In genomic region chr7:150369740-150370501, GRCh38 we compare ENCODE assay signal across 8 cellular contexts. TPM values are rescaled to one million over a fixed set of nuclear protein-coding genes. Genes with fewer than 3 reads are reported as not detected.
A peak's percentile ranks its signal among the peaks of the same experiment; 100 is the strongest.
DNase-seq lines count a peak whose midpoint lies in the region.

No MANE protein-coding gene starts in this region.

- peak overlapping the region; percentile 73 for H3K4me3 ChIP-seq in thymus (ENCODE audit: low read length)

- H3K27ac Mint-ChIP-seq in activated CD4-positive, alpha-beta T cell treated with anti-CD3 and anti-CD28 coated beads, Interleukin-2, amount 10 ng/mL, durations not matched to agents 7 days and 5 days, result peak overlapping the region; percentile 96
- H3K27ac Mint-ChIP-seq in activated naive CD8-positive, alpha-beta T cell treated with anti-CD3 and anti-CD28 coated beads for 36 hours, result peak overlapping the region; percentile 95

- H3K9me3 ChIP-seq in thymus (ENCODE audit: control insufficient read depth), result no peaks in the 10 kb centered on the region

- H3K36me3 Mint-ChIP-seq in activated CD4-positive, alpha-beta T cell treated with anti-CD3 and anti-CD28 coated beads, Interleukin-2, amount 10 ng/mL, durations not matched to agents 7 days and 5 days (ENCODE audit: low read depth), result peaks cover 10% of the 10 kb centered on the region
- peaks cover 19% of the 10 kb centered on the region for H3K36me3 Mint-ChIP-seq in activated naive CD8-positive, alpha-beta T cell treated with anti-CD3 and anti-CD28 coated beads for 36 hours

- no peaks in the 10 kb centered on the region for H3K9me3 Mint-ChIP-seq in activated CD4-positive, alpha-beta T cell treated with anti-CD3 and anti-CD28 coated beads, Interleukin-2, amount 10 ng/mL, durations not matched to agents 7 days and 5 days
- H3K9me3 Mint-ChIP-seq in activated naive CD8-positive, alpha-beta T cell treated with anti-CD3 and anti-CD28 coated beads for 36 hours, result no peaks in the 10 kb centered on the region

- peaks cover 37% of the 10 kb centered on the region for H3K4me1 ChIP-seq in thymus (ENCODE audit: control insufficient read depth, insufficient read depth, low read length)

- peak overlapping the region; percentile 97 for H3K4me3 Mint-ChIP-seq in activated CD4-positive, alpha-beta T cell treated with anti-CD3 and anti-CD28 coated beads, Interleukin-2, amount 10 ng/mL, durations not matched to agents 7 days and 5 days
- peak overlapping the region; percentile 93 for H3K4me3 Mint-ChIP-seq in activated naive CD8-positive, alpha-beta T cell treated with anti-CD3 and anti-CD28 coated beads for 36 hours

- peaks cover 19% of the 10 kb centered on the region for H3K36me3 ChIP-seq in thymus (ENCODE audit: control insufficient read depth, insufficient read depth)

- DNase-seq in activated CD4-positive, alpha-beta T cell treated with anti-CD3 and anti-CD28 coated beads, Interleukin-2, amount 10 ng/mL, durations not matched to agents 7 days and 5 days, result no peak
- no peak for DNase-seq in activated CD4-positive, alpha-beta T cell treated with anti-CD3 and anti-CD28 coated beads, Interleukin-2, amount 50 U/mL, for 48 hours
- DNase-seq in activated naive CD8-positive, alpha-beta T cell treated with anti-CD3 and anti-CD28 coated beads for 36 hours, result no peak
- peak; percentile 32 for DNase-seq in kidney tubule cell (ENCODE audit: low spot score)
- no peak for DNase-seq in NK-92 treated with Interleukin-12 subunit alpha and Interleukin-12 subunit beta, amount 100 ng/mL, for 24 hours (lab: John Stamatoyannopoulos, UW)
- DNase-seq in activated CD4-positive, alpha-beta T cell treated with anti-CD3 and anti-CD28 coated beads for 4 hours, result no peak
- no peak for DNase-seq in pons (ENCODE audit: low spot score)

- no peaks in the 10 kb centered on the region for H3K27me3 ChIP-seq in thymus (ENCODE audit: control insufficient read depth, insufficient read depth)

- POLR2A ChIA-PET in activated CD4-positive, alpha-beta T cell treated with anti-CD3 and anti-CD28 coated beads, Interleukin-2, amount 10 ng/mL, durations not matched to agents 7 days and 5 days (lab: Charles Lee), result no interaction called here

- CTCF ChIA-PET in activated CD4-positive, alpha-beta T cell treated with anti-CD3 and anti-CD28 coated beads, Interleukin-2, amount 10 ng/mL, durations not matched to agents 7 days and 5 days (lab: Charles Lee), result interaction anchor here (1.0 to 2.5 kb wide), 6 partner anchors 8 to 53 kb away, joined by 3 to 12 read pairs (median 4); a partner anchor contains a TSS

- peak overlapping the region; percentile 99 for H3K27ac ChIP-seq in thymus (ENCODE audit: low read depth)

- peaks cover 52% of the 10 kb centered on the region for H3K4me1 Mint-ChIP-seq in activated CD4-positive, alpha-beta T cell treated with anti-CD3 and anti-CD28 coated beads, Interleukin-2, amount 10 ng/mL, durations not matched to agents 7 days and 5 days
- H3K4me1 Mint-ChIP-seq in activated naive CD8-positive, alpha-beta T cell treated with anti-CD3 and anti-CD28 coated beads for 36 hours, result peaks cover 41% of the 10 kb centered on the region

- H3K27me3 Mint-ChIP-seq in activated CD4-positive, alpha-beta T cell treated with anti-CD3 and anti-CD28 coated beads, Interleukin-2, amount 10 ng/mL, durations not matched to agents 7 days and 5 days, result no peaks in the 10 kb centered on the region
- H3K27me3 Mint-ChIP-seq in activated naive CD8-positive, alpha-beta T cell treated with anti-CD3 and anti-CD28 coated beads for 36 hours, result no peaks in the 10 kb centered on the region

- 18% methylated on average over 23 of the region's 23 CpGs for WGBS in thymus

RNA-seq across cellular contexts. Expression of gene REPIN1, which starts 1.3 kb away (rescaled TPM):
- total RNA-seq in activated CD4-positive, alpha-beta T cell treated with anti-CD3 and anti-CD28 coated beads, Interleukin-2, amount 10 ng/mL, durations not matched to agents 7 days and 5 days, result 10 to 100 TPM; 45.1 to 54.6 TPM
- 10 to 100 TPM; 54.7 to 55.1 TPM for total RNA-seq in activated naive CD8-positive, alpha-beta T cell treated with anti-CD3 and anti-CD28 coated beads for 36 hours
- polyA plus RNA-seq in thymus, result 97.0 TPM

RNA-seq across cellular contexts. Expression of gene ZNF775, which starts 9.2 kb away (rescaled TPM):
- total RNA-seq in activated CD4-positive, alpha-beta T cell treated with anti-CD3 and anti-CD28 coated beads, Interleukin-2, amount 10 ng/mL, durations not matched to agents 7 days and 5 days, result 1 to 10 TPM; 4.2 to 4.4 TPM
- total RNA-seq in activated naive CD8-positive, alpha-beta T cell treated with anti-CD3 and anti-CD28 coated beads for 36 hours, result 1 to 10 TPM; 3.7 to 4.0 TPM
- 6.6 TPM for polyA plus RNA-seq in thymus

RNA-seq across cellular contexts. Expression of gene RARRES2, which starts 28.5 kb away (rescaled TPM):
- not detected for total RNA-seq in activated CD4-positive, alpha-beta T cell treated with anti-CD3 and anti-CD28 coated beads, Interleukin-2, amount 10 ng/mL, durations not matched to agents 7 days and 5 days
- not detected for total RNA-seq in activated naive CD8-positive, alpha-beta T cell treated with anti-CD3 and anti-CD28 coated beads for 36 hours
- 21.9 TPM for polyA plus RNA-seq in thymus

RNA-seq across cellular contexts. Expression of gene ACTR3C, which starts 46.6 kb away (rescaled TPM):
- total RNA-seq in activated CD4-positive, alpha-beta T cell treated with anti-CD3 and anti-CD28 coated beads, Interleukin-2, amount 10 ng/mL, durations not matched to agents 7 days and 5 days, result 1 to 10 TPM; 5.0 to 6.1 TPM
- total RNA-seq in activated naive CD8-positive, alpha-beta T cell treated with anti-CD3 and anti-CD28 coated beads for 36 hours, result 1 to 10 TPM; 2.8 to 3.4 TPM
- 2.9 TPM for polyA plus RNA-seq in thymus

RNA-seq across cellular contexts. Expression of gene LRRC61, which starts 46.8 kb away (rescaled TPM):
- total RNA-seq in activated CD4-positive, alpha-beta T cell treated with anti-CD3 and anti-CD28 coated beads, Interleukin-2, amount 10 ng/mL, durations not matched to agents 7 days and 5 days, result 10 to 100 TPM; 12.8 to 14.9 TPM
- 10 to 100 TPM; 23.5 to 26.1 TPM for total RNA-seq in activated naive CD8-positive, alpha-beta T cell treated with anti-CD3 and anti-CD28 coated beads for 36 hours
- polyA plus RNA-seq in thymus, result 11.3 TPM
